In the genomic region with DNA sequence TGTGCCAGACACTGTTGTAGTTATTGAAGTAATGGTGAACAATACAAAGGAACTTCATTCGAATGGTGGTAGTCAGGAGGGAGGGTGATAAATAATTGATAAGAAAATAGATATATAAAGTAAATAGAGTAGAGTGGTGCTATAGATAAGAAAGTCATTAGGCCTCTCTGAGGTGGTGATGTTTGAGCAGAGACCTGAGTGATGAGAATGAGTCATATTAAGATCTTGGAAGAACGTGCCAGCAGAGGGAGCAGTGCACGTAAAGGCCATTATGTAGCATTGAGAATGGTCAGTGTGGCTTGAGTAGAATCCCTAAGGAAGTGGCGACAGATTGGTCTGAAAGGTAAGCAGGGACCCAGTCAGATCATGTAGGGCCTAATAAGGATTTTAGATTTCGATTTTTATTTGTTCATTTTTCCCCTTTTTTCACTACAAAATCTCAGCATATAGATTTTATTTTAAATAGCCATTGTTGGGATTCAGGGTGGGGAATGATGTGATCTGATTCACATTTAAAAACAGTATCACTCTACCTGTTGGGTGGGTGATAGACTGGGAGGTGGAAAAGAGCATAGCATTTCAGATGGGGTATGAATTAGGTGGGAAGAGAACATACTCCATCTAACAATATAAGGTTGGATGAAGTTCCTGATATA, we compare ENCODE assay signal across 1 cellular context.
TF ChIP-seq lines count a peak whose summit lies in the region.

No MANE protein-coding gene starts in this region.

TF ChIP-seq in HCT116, 20 proteins besides CTCF, POLR2A, EP300 and RAD21:
- no peak for TF ChIP-seq ZNF274 (IDR thresholded peaks at IDR 0.05; ENCODE audit: low read depth, low read length)
- TF ChIP-seq CEBPB (IDR thresholded peaks at IDR 0.05; ENCODE audit: low read depth) = no peak
- no peak for TF ChIP-seq ELF1 (IDR thresholded peaks at IDR 0.05; ENCODE audit: borderline replicate concordance, low read depth)
- TF ChIP-seq CBX3 (IDR thresholded peaks at IDR 0.05; ENCODE audit: low read depth) = peak; percentile 58; the same call in 1 of the 2 replicates
- TF ChIP-seq SRF (IDR thresholded peaks at IDR 0.05; ENCODE audit: low read depth) = 0 out of 2 replicates have a peak, but pooled peaks have one; percentile 25
- no peak for TF ChIP-seq EGR1 (IDR thresholded peaks at IDR 0.05; ENCODE audit: low read depth)
- TF ChIP-seq FOSL1 (IDR thresholded peaks at IDR 0.05; ENCODE audit: low read depth) = peak; percentile 51
- no peak for TF ChIP-seq SIN3A (IDR thresholded peaks at IDR 0.05; ENCODE audit: low read depth)
- peak; percentile 57 for TF ChIP-seq JUND (IDR thresholded peaks at IDR 0.05)
- TF ChIP-seq TCF7L2 (IDR thresholded peaks at IDR 0.05; ENCODE audit: borderline replicate concordance, extremely low read depth, insufficient read depth, insufficient read length) = no peak
- no peak for TF ChIP-seq ATF3 (IDR thresholded peaks at IDR 0.05)
- TF ChIP-seq, protein P1, sequence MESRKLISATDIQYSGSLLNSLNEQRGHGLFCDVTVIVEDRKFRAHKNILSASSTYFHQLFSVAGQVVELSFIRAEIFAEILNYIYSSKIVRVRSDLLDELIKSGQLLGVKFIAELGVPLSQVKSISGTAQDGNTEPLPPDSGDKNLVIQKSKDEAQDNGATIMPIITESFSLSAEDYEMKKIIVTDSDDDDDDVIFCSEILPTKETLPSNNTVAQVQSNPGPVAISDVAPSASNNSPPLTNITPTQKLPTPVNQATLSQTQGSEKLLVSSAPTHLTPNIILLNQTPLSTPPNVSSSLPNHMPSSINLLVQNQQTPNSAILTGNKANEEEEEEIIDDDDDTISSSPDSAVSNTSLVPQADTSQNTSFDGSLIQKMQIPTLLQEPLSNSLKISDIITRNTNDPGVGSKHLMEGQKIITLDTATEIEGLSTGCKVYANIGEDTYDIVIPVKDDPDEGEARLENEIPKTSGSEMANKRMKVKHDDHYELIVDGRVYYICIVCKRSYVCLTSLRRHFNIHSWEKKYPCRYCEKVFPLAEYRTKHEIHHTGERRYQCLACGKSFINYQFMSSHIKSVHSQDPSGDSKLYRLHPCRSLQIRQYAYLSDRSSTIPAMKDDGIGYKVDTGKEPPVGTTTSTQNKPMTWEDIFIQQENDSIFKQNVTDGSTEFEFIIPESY (IDR thresholded peaks at IDR 0.05; ENCODE audit: extremely low read depth, insufficient replicate concordance, low read length) = no peak
- TF ChIP-seq SP1 (IDR thresholded peaks at IDR 0.05; ENCODE audit: low read depth) = no peak
